ENCODE assay signal across 14 cellular contexts in genomic region chr17:4728124-4728523, GRCh38. TPM values are rescaled to one million over a fixed set of nuclear protein-coding genes. Genes with fewer than 3 reads are reported as not detected.
A peak's percentile ranks its signal among the peaks of the same experiment; 100 is the strongest.
DNase-seq lines count a peak whose midpoint lies in the region; FAIRE-seq and TF ChIP-seq lines count a peak whose summit lies in the region.
"Had no signal": no experiment of that assay in that cellular context is flagged by ENCODE, and none has a peak within 500 bp of the region (broad histone marks: within the 10 kb centered on the region; RNA-seq: fewer than 3 reads in every experiment).

No MANE protein-coding gene starts in this region.

- H3K27ac Mint-ChIP-seq in glutamatergic neuron (ENCODE audit: unreplicated experiment): no peak overlapping the region

- no peaks in the 10 kb centered on the region for H3K36me3 Mint-ChIP-seq in glutamatergic neuron (ENCODE audit: unreplicated experiment)

- no peaks in the 10 kb centered on the region for H3K9me3 Mint-ChIP-seq in glutamatergic neuron (ENCODE audit: unreplicated experiment)

- no peaks in the 10 kb centered on the region for H3K27me3 ChIP-seq in bronchial epithelial cell (ENCODE audit: control insufficient read depth, insufficient read depth, low read length)
- H3K27me3 ChIP-seq: brain microvascular endothelial cell, gastroesophageal sphincter had no signal

- DNase-seq in stimulated activated CD4-positive, alpha-beta T cell treated with anti-CD3 and anti-CD28 coated beads, Interleukin-1b, Interleukin-23, amount 100 ng/mL, for 48 hours: peak; percentile 42
- DNase-seq in stimulated activated CD4-positive, alpha-beta T cell treated with anti-CD3 and anti-CD28 coated beads, Interleukin-15, amount 100 ng/mL, for 24 hours: no peak
- DNase-seq in bronchial epithelial cell (ENCODE audit: low read depth): peak; percentile 71
- DNase-seq in putamen (ENCODE audit: low spot score): no peak
- no peak for DNase-seq in glutamatergic neuron
- no peak for DNase-seq in NCI-H510A treated with DMSO at 0.1 percent for 48 hours (lab: John Stamatoyannopoulos, UW)
- DNase-seq: activated T-cell treated with anti-CD3 and anti-CD28 coated beads, Interleukin-2, amount 50 U/mL, for 1 hour; brain microvascular endothelial cell; NCI-H1930; SHP77; stimulated activated CD4-positive, alpha-beta T cell treated with anti-CD3 and anti-CD28 coated beads, Interleukin-2, amount 100 ng/mL, for 48 hours; stimulated activated naive CD4-positive, alpha-beta T cell treated with Interleukin-2 at 50 U/mL for 16 hours had no signal

- no peaks in the 10 kb centered on the region for H3K27me3 Mint-ChIP-seq in glutamatergic neuron (ENCODE audit: unreplicated experiment)

- H3K4me3 Mint-ChIP-seq in glutamatergic neuron (ENCODE audit: unreplicated experiment): no peak overlapping the region

- H3K4me3 ChIP-seq in bronchial epithelial cell (ENCODE audit: low read depth, low read length): no peak overlapping the region
- H3K4me3 ChIP-seq: gastroesophageal sphincter had no signal

- H3K4me1 Mint-ChIP-seq in glutamatergic neuron (ENCODE audit: low read depth, unreplicated experiment): no peaks in the 10 kb centered on the region

- TF ChIP-seq CTCF in bronchial epithelial cell (IDR thresholded peaks at IDR 0.05; ENCODE audit: insufficient read depth, low read length, severe bottlenecking) (no peak), glutamatergic neuron (IDR thresholded peaks at IDR 0.05; ENCODE audit: partially characterized antibody, unreplicated experiment) (no peak)

- H3K36me3 ChIP-seq in bronchial epithelial cell (ENCODE audit: control insufficient read depth, insufficient read depth, low read length): peaks cover 3% of the 10 kb centered on the region
- H3K36me3 ChIP-seq: brain microvascular endothelial cell had no signal

- FAIRE-seq in bronchial epithelial cell (lab: Jason Lieb, UNC): no peak
- FAIRE-seq: islet of Langerhans had no signal

RNA-seq across cellular contexts. Expression of gene MED11, which starts 3.1 kb away (rescaled TPM):
- 10.5 and 16.5 TPM in 2 replicates for total RNA-seq in bronchial epithelial cell
- 12.5 TPM for total RNA-seq in glutamatergic neuron (ENCODE audit: unreplicated experiment)

RNA-seq across cellular contexts. Expression of gene ZMYND15, which starts 11.5 kb away (rescaled TPM):
- under 0.01 and 0.38 TPM in 2 replicates for total RNA-seq in bronchial epithelial cell
- not detected for total RNA-seq in glutamatergic neuron (ENCODE audit: unreplicated experiment)

RNA-seq across cellular contexts. Expression of gene CXCL16, which starts 11.6 kb away (rescaled TPM):
- total RNA-seq in bronchial epithelial cell (9.2 and 12.7 TPM in 2 replicates), glutamatergic neuron (ENCODE audit: unreplicated experiment) (not detected)

RNA-seq across cellular contexts. Expression of gene ARRB2, which starts 17.7 kb away (rescaled TPM):
- total RNA-seq in bronchial epithelial cell (2.9 and 6.5 TPM in 2 replicates), glutamatergic neuron (ENCODE audit: unreplicated experiment) (106 TPM)

RNA-seq across cellular contexts. Expression of gene PELP1, which starts 24.2 kb away (rescaled TPM):
- 11.8 and 13.7 TPM in 2 replicates for total RNA-seq in bronchial epithelial cell
- 63.7 TPM for total RNA-seq in glutamatergic neuron (ENCODE audit: unreplicated experiment)

Comparison
In these comparisons a context has a peak if more than half of its experiments do, and no peak if none do; other contexts are left out.
1. DNase-seq: peak in stimulated activated CD4-positive, alpha-beta T cell treated with anti-CD3 and anti-CD28 coated beads, Interleukin-1b, Interleukin-23, amount 100 ng/mL, for 48 hours (single experiment) and bronchial epithelial cell (single experiment); none in stimulated activated CD4-positive, alpha-beta T cell treated with anti-CD3 and anti-CD28 coated beads, Interleukin-15, amount 100 ng/mL, for 24 hours (single experiment), putamen (single experiment), glutamatergic neuron (single experiment) and NCI-H510A treated with DMSO at 0.1 percent for 48 hours (single experiment).